ENCODE assay signal across 1 cellular context in the genomic region with DNA sequence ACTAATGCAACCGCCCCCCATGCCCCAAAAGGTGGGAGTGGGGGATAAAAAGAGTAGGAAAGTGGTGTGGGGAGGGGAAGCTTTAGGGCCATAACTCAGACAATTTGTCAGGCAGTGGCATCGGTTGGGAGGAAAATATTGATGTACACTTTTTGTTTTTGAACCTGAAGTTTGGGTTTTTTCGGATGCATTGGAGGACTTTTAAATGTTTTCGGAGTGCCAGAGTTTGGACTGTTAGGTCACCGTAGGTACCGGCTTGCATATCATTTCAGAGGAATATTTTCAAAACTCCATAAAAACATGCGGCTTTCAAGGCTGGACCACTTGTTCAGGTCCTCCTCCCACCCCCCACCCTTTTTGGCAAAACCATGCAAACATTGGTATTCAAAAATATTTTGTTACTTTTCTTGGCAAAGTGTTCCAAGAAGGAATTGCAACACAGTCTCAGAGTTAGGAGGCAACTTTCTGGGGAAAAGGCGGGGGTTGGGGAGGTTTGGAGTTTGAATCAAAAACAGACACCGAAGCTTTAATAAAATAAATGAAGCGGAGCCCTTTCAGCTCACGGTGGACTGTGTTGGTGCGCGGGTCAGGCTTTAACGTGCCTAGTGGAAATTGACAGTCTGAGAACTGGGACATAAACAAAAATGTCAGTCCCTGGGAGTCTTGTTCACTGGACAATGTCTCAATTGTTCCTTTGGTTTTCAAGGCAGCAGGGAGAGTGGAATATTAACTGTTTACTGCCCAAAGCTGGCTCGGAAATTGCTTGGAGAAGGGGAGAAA.
A peak's percentile ranks its signal among the peaks of the same experiment; 100 is the strongest.
TF ChIP-seq lines count a peak whose summit lies in the region.

No MANE protein-coding gene starts in this region.

TF ChIP-seq in HepG2, 621 proteins besides CTCF, POLR2A, EP300 and RAD21 (continued from another document and continues in another):
- TF ChIP-seq, protein P1, sequence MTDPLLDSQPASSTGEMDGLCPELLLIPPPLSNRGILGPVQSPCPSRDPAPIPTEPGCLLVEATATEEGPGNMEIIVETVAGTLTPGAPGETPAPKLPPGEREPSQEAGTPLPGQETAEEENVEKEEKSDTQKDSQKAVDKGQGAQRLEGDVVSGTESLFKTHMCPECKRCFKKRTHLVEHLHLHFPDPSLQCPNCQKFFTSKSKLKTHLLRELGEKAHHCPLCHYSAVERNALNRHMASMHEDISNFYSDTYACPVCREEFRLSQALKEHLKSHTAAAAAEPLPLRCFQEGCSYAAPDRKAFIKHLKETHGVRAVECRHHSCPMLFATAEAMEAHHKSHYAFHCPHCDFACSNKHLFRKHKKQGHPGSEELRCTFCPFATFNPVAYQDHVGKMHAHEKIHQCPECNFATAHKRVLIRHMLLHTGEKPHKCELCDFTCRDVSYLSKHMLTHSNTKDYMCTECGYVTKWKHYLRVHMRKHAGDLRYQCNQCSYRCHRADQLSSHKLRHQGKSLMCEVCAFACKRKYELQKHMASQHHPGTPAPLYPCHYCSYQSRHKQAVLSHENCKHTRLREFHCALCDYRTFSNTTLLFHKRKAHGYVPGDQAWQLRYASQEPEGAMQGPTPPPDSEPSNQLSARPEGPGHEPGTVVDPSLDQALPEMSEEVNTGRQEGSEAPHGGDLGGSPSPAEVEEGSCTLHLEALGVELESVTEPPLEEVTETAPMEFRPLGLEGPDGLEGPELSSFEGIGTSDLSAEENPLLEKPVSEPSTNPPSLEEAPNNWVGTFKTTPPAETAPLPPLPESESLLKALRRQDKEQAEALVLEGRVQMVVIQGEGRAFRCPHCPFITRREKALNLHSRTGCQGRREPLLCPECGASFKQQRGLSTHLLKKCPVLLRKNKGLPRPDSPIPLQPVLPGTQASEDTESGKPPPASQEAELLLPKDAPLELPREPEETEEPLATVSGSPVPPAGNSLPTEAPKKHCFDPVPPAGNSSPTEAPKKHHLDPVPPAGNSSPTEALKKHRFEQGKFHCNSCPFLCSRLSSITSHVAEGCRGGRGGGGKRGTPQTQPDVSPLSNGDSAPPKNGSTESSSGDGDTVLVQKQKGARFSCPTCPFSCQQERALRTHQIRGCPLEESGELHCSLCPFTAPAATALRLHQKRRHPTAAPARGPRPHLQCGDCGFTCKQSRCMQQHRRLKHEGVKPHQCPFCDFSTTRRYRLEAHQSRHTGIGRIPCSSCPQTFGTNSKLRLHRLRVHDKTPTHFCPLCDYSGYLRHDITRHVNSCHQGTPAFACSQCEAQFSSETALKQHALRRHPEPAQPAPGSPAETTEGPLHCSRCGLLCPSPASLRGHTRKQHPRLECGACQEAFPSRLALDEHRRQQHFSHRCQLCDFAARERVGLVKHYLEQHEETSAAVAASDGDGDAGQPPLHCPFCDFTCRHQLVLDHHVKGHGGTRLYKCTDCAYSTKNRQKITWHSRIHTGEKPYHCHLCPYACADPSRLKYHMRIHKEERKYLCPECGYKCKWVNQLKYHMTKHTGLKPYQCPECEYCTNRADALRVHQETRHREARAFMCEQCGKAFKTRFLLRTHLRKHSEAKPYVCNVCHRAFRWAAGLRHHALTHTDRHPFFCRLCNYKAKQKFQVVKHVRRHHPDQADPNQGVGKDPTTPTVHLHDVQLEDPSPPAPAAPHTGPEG (CRISPR knock-in tag; IDR thresholded peaks at IDR 0.05): 0 out of 2 replicates have a peak, but pooled peaks have one; percentile 15
- TF ChIP-seq ARNT2 (CRISPR knock-in tag; IDR thresholded peaks at IDR 0.05; ENCODE audit: low read depth) (0 out of 2 replicates have a peak, but pooled peaks have one; percentile 36), KDM4B (CRISPR knock-in tag; IDR thresholded peaks at IDR 0.05) (no peak), MTA1 (CRISPR knock-in tag; IDR thresholded peaks at IDR 0.05; ENCODE audit: borderline replicate concordance) (no peak), RNF2 (conservative IDR thresholded peaks at IDR 0.05; ENCODE audit: low read depth) (no peak), ZNF496 (CRISPR knock-in tag; IDR thresholded peaks at IDR 0.05; ENCODE audit: insufficient replicate concordance) (no peak), ZNF292 (CRISPR knock-in tag; IDR thresholded peaks at IDR 0.05; ENCODE audit: borderline replicate concordance, low read depth) (no peak), ZFP36 (IDR thresholded peaks at IDR 0.05; ENCODE audit: borderline replicate concordance, low read depth, low read length, partially characterized antibody) (no peak), ZFY (CRISPR knock-in tag; IDR thresholded peaks at IDR 0.05) (0 out of 2 replicates have a peak, but pooled peaks have one; percentile 9), ZNF652 (CRISPR knock-in tag; IDR thresholded peaks at IDR 0.05; ENCODE audit: borderline replicate concordance, low read depth) (peak; percentile 98), RFX5 (IDR thresholded peaks at IDR 0.05; ENCODE audit: low read depth, low read length) (no peak), REXO4 (CRISPR knock-in tag; IDR thresholded peaks at IDR 0.05; ENCODE audit: borderline replicate concordance) (no peak)
- TF ChIP-seq, protein P2, sequence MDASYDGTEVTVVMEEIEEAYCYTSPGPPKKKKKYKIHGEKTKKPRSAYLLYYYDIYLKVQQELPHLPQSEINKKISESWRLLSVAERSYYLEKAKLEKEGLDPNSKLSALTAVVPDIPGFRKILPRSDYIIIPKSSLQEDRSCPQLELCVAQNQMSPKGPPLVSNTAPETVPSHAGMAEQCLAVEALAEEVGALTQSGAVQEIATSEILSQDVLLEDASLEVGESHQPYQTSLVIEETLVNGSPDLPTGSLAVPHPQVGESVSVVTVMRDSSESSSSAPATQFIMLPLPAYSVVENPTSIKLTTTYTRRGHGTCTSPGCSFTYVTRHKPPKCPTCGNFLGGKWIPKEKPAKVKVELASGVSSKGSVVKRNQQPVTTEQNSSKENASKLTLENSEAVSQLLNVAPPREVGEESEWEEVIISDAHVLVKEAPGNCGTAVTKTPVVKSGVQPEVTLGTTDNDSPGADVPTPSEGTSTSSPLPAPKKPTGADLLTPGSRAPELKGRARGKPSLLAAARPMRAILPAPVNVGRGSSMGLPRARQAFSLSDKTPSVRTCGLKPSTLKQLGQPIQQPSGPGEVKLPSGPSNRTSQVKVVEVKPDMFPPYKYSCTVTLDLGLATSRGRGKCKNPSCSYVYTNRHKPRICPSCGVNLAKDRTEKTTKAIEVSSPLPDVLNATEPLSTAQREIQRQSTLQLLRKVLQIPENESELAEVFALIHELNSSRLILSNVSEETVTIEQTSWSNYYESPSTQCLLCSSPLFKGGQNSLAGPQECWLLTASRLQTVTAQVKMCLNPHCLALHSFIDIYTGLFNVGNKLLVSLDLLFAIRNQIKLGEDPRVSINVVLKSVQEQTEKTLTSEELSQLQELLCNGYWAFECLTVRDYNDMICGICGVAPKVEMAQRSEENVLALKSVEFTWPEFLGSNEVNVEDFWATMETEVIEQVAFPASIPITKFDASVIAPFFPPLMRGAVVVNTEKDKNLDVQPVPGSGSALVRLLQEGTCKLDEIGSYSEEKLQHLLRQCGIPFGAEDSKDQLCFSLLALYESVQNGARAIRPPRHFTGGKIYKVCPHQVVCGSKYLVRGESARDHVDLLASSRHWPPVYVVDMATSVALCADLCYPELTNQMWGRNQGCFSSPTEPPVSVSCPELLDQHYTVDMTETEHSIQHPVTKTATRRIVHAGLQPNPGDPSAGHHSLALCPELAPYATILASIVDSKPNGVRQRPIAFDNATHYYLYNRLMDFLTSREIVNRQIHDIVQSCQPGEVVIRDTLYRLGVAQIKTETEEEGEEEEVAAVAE (CRISPR knock-in tag; IDR thresholded peaks at IDR 0.05; ENCODE audit: borderline replicate concordance): no peak
- TF ChIP-seq, protein P3, sequence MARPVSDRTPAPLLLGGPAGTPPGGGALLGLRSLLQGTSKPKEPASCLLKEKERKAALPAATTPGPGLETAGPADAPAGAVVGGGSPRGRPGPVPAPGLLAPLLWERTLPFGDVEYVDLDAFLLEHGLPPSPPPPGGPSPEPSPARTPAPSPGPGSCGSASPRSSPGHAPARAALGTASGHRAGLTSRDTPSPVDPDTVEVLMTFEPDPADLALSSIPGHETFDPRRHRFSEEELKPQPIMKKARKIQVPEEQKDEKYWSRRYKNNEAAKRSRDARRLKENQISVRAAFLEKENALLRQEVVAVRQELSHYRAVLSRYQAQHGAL (CRISPR knock-in tag; IDR thresholded peaks at IDR 0.05; ENCODE audit: not compliant biosample characterization): no peak
- TF ChIP-seq, protein P4, sequence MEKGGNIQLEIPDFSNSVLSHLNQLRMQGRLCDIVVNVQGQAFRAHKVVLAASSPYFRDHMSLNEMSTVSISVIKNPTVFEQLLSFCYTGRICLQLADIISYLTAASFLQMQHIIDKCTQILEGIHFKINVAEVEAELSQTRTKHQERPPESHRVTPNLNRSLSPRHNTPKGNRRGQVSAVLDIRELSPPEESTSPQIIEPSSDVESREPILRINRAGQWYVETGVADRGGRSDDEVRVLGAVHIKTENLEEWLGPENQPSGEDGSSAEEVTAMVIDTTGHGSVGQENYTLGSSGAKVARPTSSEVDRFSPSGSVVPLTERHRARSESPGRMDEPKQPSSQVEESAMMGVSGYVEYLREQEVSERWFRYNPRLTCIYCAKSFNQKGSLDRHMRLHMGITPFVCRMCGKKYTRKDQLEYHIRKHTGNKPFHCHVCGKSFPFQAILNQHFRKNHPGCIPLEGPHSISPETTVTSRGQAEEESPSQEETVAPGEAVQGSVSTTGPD (CRISPR knock-in tag; IDR thresholded peaks at IDR 0.05): no peak
- TF ChIP-seq, protein P5, sequence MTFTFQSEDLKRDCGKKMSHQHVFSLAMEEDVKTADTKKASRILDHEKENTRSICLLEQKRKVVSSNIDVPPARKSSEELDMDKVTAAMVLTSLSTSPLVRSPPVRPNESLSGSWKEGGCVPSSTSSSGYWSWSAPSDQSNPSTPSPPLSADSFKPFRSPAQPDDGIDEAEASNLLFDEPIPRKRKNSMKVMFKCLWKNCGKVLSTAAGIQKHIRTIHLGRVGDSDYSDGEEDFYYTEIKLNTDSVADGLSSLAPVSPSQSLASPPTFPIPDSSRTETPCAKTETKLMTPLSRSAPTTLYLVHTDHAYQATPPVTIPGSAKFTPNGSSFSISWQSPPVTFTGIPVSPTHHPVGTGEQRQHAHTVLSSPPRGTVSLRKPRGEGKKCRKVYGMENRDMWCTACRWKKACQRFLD (CRISPR knock-in tag; IDR thresholded peaks at IDR 0.05; ENCODE audit: borderline replicate concordance): no peak
- TF ChIP-seq, protein P6, sequence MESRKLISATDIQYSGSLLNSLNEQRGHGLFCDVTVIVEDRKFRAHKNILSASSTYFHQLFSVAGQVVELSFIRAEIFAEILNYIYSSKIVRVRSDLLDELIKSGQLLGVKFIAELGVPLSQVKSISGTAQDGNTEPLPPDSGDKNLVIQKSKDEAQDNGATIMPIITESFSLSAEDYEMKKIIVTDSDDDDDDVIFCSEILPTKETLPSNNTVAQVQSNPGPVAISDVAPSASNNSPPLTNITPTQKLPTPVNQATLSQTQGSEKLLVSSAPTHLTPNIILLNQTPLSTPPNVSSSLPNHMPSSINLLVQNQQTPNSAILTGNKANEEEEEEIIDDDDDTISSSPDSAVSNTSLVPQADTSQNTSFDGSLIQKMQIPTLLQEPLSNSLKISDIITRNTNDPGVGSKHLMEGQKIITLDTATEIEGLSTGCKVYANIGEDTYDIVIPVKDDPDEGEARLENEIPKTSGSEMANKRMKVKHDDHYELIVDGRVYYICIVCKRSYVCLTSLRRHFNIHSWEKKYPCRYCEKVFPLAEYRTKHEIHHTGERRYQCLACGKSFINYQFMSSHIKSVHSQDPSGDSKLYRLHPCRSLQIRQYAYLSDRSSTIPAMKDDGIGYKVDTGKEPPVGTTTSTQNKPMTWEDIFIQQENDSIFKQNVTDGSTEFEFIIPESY (CRISPR knock-in tag; IDR thresholded peaks at IDR 0.05): no peak
- TF ChIP-seq, protein P7, sequence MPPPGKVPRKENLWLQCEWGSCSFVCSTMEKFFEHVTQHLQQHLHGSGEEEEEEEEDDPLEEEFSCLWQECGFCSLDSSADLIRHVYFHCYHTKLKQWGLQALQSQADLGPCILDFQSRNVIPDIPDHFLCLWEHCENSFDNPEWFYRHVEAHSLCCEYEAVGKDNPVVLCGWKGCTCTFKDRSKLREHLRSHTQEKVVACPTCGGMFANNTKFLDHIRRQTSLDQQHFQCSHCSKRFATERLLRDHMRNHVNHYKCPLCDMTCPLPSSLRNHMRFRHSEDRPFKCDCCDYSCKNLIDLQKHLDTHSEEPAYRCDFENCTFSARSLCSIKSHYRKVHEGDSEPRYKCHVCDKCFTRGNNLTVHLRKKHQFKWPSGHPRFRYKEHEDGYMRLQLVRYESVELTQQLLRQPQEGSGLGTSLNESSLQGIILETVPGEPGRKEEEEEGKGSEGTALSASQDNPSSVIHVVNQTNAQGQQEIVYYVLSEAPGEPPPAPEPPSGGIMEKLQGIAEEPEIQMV (CRISPR knock-in tag; IDR thresholded peaks at IDR 0.05; ENCODE audit: low read depth): no peak
- TF ChIP-seq, protein P8, sequence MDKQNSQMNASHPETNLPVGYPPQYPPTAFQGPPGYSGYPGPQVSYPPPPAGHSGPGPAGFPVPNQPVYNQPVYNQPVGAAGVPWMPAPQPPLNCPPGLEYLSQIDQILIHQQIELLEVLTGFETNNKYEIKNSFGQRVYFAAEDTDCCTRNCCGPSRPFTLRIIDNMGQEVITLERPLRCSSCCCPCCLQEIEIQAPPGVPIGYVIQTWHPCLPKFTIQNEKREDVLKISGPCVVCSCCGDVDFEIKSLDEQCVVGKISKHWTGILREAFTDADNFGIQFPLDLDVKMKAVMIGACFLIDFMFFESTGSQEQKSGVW (CRISPR knock-in tag; IDR thresholded peaks at IDR 0.05; ENCODE audit: borderline replicate concordance): no peak
- TF ChIP-seq, protein P9, sequence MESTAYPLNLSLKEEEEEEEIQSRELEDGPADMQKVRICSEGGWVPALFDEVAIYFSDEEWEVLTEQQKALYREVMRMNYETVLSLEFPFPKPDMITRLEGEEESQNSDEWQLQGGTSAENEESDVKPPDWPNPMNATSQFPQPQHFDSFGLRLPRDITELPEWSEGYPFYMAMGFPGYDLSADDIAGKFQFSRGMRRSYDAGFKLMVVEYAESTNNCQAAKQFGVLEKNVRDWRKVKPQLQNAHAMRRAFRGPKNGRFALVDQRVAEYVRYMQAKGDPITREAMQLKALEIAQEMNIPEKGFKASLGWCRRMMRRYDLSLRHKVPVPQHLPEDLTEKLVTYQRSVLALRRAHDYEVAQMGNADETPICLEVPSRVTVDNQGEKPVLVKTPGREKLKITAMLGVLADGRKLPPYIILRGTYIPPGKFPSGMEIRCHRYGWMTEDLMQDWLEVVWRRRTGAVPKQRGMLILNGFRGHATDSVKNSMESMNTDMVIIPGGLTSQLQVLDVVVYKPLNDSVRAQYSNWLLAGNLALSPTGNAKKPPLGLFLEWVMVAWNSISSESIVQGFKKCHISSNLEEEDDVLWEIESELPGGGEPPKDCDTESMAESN (CRISPR knock-in tag; conservative IDR thresholded peaks at IDR 0.05): no peak
- TF ChIP-seq, protein P10, sequence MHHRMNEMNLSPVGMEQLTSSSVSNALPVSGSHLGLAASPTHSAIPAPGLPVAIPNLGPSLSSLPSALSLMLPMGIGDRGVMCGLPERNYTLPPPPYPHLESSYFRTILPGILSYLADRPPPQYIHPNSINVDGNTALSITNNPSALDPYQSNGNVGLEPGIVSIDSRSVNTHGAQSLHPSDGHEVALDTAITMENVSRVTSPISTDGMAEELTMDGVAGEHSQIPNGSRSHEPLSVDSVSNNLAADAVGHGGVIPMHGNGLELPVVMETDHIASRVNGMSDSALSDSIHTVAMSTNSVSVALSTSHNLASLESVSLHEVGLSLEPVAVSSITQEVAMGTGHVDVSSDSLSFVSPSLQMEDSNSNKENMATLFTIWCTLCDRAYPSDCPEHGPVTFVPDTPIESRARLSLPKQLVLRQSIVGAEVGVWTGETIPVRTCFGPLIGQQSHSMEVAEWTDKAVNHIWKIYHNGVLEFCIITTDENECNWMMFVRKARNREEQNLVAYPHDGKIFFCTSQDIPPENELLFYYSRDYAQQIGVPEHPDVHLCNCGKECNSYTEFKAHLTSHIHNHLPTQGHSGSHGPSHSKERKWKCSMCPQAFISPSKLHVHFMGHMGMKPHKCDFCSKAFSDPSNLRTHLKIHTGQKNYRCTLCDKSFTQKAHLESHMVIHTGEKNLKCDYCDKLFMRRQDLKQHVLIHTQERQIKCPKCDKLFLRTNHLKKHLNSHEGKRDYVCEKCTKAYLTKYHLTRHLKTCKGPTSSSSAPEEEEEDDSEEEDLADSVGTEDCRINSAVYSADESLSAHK (CRISPR knock-in tag; IDR thresholded peaks at IDR 0.05; ENCODE audit: borderline replicate concordance): no peak
